ENCODE assay signal across 8 cellular contexts in genomic region chr6:156780117-156780641, GRCh38. TPM values are rescaled to one million over a fixed set of nuclear protein-coding genes. Genes with fewer than 3 reads are reported as not detected.
DNase-seq lines count a peak whose midpoint lies in the region; TF ChIP-seq lines count a peak whose summit lies in the region.

No MANE protein-coding gene starts in this region.

- peaks cover 23% of the 10 kb centered on the region for H3K9me3 Mint-ChIP-seq in glutamatergic neuron (ENCODE audit: unreplicated experiment)

- H3K36me3 Mint-ChIP-seq in glutamatergic neuron (ENCODE audit: unreplicated experiment) = peaks cover 4% of the 10 kb centered on the region

- H2AFZ ChIP-seq in MM.1S (ENCODE audit: low read length) = no peak overlapping the region

- H3K4me1 ChIP-seq in MM.1S (ENCODE audit: low read length) (no peaks in the 10 kb centered on the region), adrenal gland (replicated peaks in 1 of 2) (peaks cover 32 to 55% of the 10 kb centered on the region in 2 donors)

- WGBS in adrenal gland, 4 donors = 0 to 1% (median 1%) methylated on average over 8 of the region's 8 CpGs

- H3K4me3 ChIP-seq in HFF-Myc (replicated peaks; ENCODE audit: low read depth, low read length) (peak overlapping the region; percentile 92), MM.1S (ENCODE audit: low read length) (peak overlapping the region; percentile 79), adrenal gland (peak overlapping the region in 3 of 4 donors; percentile 28 to 98 (median 75))

- peaks cover 21% of the 10 kb centered on the region for H3K4me1 Mint-ChIP-seq in glutamatergic neuron (ENCODE audit: low read depth, unreplicated experiment)

- no peak for TF ChIP-seq CTCF in HFF-Myc (IDR thresholded peaks at IDR 0.05; ENCODE audit: low read depth, low read length, missing control alignments)
- no peak for TF ChIP-seq CTCF in MM.1S (IDR thresholded peaks at IDR 0.05; ENCODE audit: low read length)
- TF ChIP-seq CTCF in adrenal gland (IDR thresholded peaks at IDR 0.05) = no peak
- no peak for TF ChIP-seq CTCF in glutamatergic neuron (IDR thresholded peaks at IDR 0.05; ENCODE audit: partially characterized antibody, unreplicated experiment)

- no peaks in the 10 kb centered on the region for H3K9me2 ChIP-seq in MM.1S (replicated peaks; ENCODE audit: insufficient read depth, low read length)

- peaks cover 19% of the 10 kb centered on the region for H3K27me3 Mint-ChIP-seq in glutamatergic neuron (ENCODE audit: unreplicated experiment)

- H3K9me3 ChIP-seq in MM.1S (replicated peaks; ENCODE audit: insufficient read depth, low read length) (no peaks in the 10 kb centered on the region), adrenal gland (replicated peaks in 1 of 3) (no peaks in the 10 kb centered on the region)

- peaks cover 2% of the 10 kb centered on the region; the same call in 1 of the 2 replicates for H3F3A ChIP-seq in MM.1S (ENCODE audit: insufficient read depth, low read length)

- peak; percentile 40 for DNase-seq in NK-92 treated with Interleukin-12 subunit alpha and Interleukin-12 subunit beta, amount 100 ng/mL, for 24 hours (lab: John Stamatoyannopoulos, UW)
- DNase-seq in NK-92 (lab: John Stamatoyannopoulos, UW; ENCODE audit: unreplicated experiment) = no peak
- peak; percentile 87 for DNase-seq in HFF-Myc (ENCODE audit: extremely low read depth, low read depth)
- DNase-seq in MM.1S = peak; percentile 82
- DNase-seq in SHP77 (lab: John Stamatoyannopoulos, UW) = peak; percentile 53 to 87
- DNase-seq in adrenal gland = peak; percentile 51 to 83 (median 67)
- DNase-seq in glutamatergic neuron = no peak
- peak in 44 of 56 donors; percentile 4 to 83 (median 44) for DNase-seq in nucleus accumbens (lab: John Stamatoyannopoulos, UW)

- intact Hi-C loops in adrenal gland (cut with DNase I) = no loop called here

- H3K79me2 ChIP-seq in MM.1S (ENCODE audit: low read length) = peaks cover 56% of the 10 kb centered on the region

- no peaks in the 10 kb centered on the region for H4K20me1 ChIP-seq in MM.1S (ENCODE audit: insufficient read depth, low read length)

- H3K4me2 ChIP-seq in MM.1S (ENCODE audit: low read depth, low read length) = peak overlapping the region; percentile 81

- H3K36me3 ChIP-seq in MM.1S (replicated peaks; ENCODE audit: insufficient read depth, low read length) = no peaks in the 10 kb centered on the region
- H3K36me3 ChIP-seq in adrenal gland (replicated peaks in 1 of 2) = no peaks in the 10 kb centered on the region

- H3K4me3 Mint-ChIP-seq in glutamatergic neuron (ENCODE audit: unreplicated experiment) = peak overlapping the region; percentile 90

- peak overlapping the region; percentile 95 for H3K27ac Mint-ChIP-seq in glutamatergic neuron (ENCODE audit: unreplicated experiment)

- H3K9ac ChIP-seq in MM.1S (ENCODE audit: low read length) = peak overlapping the region; percentile 77; the same call in 1 of the 2 replicates

- no peaks in the 10 kb centered on the region for H3K27me3 ChIP-seq in MM.1S (replicated peaks; ENCODE audit: insufficient read depth, low read length)
- no peaks in the 10 kb centered on the region for H3K27me3 ChIP-seq in adrenal gland

- TF ChIP-seq POLR2A in adrenal gland (IDR thresholded peaks at IDR 0.05) = peak in 1 of 2 donors; percentile 87

- H3K27ac ChIP-seq in MM.1S (ENCODE audit: low read length) (peak overlapping the region; percentile 69), adrenal gland (peak overlapping the region; percentile 43 to 98 (median 96))

RNA-seq across cellular contexts. Expression of gene ARID1B, which starts 3.0 kb away (rescaled TPM):
- total RNA-seq in adrenal gland (10 to 100 TPM; 36.8 to 85.6 (median 64.5) TPM), glutamatergic neuron (ENCODE audit: unreplicated experiment) (202 TPM)
- polyA plus RNA-seq in adrenal gland = 10 to 100 TPM; 13.3 to 20.9 (median 20.7) TPM

Comparison
In these comparisons a context has a peak if more than half of its experiments do, and no peak if none do; other contexts are left out.
1. DNase-seq: peak in NK-92 treated with Interleukin-12 subunit alpha and Interleukin-12 subunit beta, amount 100 ng/mL, for 24 hours (single experiment), HFF-Myc (single experiment), MM.1S (single experiment), SHP77 (2 of 2), adrenal gland (7 of 7) and nucleus accumbens (44 of 56); none in NK-92 (single experiment) and glutamatergic neuron (single experiment).
2. Peak in every context shown above with its lines, with median percentiles within 50 percentile points of each other: H3K4me3 ChIP-seq.